Comparison of ENCODE assay signal across 18 cellular contexts in the genomic region with DNA sequence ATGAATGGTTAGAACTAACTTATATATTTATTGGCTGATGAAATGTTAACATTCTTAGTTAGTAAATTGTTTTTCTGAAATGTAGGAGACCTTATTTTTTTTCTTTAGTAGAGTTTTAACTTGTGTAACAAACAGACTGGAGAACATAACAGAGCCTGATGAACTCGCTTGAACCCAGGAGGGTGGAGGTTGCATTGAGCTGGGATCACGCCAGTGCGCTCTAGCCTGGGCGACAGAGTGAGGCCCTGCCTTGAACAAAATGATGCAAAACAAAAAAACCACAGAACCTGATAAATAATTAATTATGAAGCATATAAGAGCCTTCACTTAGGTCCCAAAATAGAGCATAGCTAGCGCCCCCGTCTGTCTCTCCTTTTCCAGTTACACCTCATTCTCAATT. TPM values are rescaled to one million over a fixed set of nuclear protein-coding genes. Genes with fewer than 3 reads are reported as not detected.
A peak's percentile ranks its signal among the peaks of the same experiment; 100 is the strongest.
DNase-seq lines count a peak whose midpoint lies in the region; ATAC-seq, FAIRE-seq and TF ChIP-seq lines count a peak whose summit lies in the region.
"Had no signal": no experiment of that assay in that cellular context is flagged by ENCODE, and none has a peak within 500 bp of the region (broad histone marks: within the 10 kb centered on the region; RNA-seq: fewer than 3 reads in every experiment).

No MANE protein-coding gene starts in this region.

- no peak for DNase-seq in D721Med (ENCODE audit: insufficient read length, low spot score)
- DNase-seq in GM23338 (ENCODE audit: low spot score): no peak
- DNase-seq in fibroblast of villous mesenchyme (ENCODE audit: low read depth): peak; percentile 58
- peak; percentile 44 for DNase-seq in renal cortical epithelial cell (ENCODE audit: low read depth)
- no peak for DNase-seq in mucosa of gallbladder (ENCODE audit: low spot score)
- no peak for DNase-seq in COLO668 (lab: John Stamatoyannopoulos, UW; ENCODE audit: unreplicated experiment)
- DNase-seq: ACHN; BE2C; C1 segment of cervical spinal cord; Caco-2; CD4-positive, CD25-positive, alpha-beta regulatory T cell; CD8-positive, alpha-beta memory T cell; DMS153; DMS79; GDM1 had no signal

- no peaks in the 10 kb centered on the region for H3K27me3 ChIP-seq in GM23338 (ENCODE audit: insufficient read depth)
- H3K27me3 ChIP-seq: BE2C had no signal

- no peak for ATAC-seq in GM23338

- no peaks in the 10 kb centered on the region for H3F3A ChIP-seq in GM23338 (replicated peaks; ENCODE audit: low read depth)

- H2AFZ ChIP-seq in GM23338: no peak overlapping the region

- H4K20me1 ChIP-seq in GM23338 (replicated peaks; ENCODE audit: insufficient read depth): 0 out of 2 replicates have a peak, but pooled peaks cover 4% of the 10 kb centered on the region

- H3K27ac Mint-ChIP-seq in GM23338: no peak overlapping the region
- H3K27ac Mint-ChIP-seq: CD4-positive, CD25-positive, alpha-beta regulatory T cell had no signal

- no peaks in the 10 kb centered on the region; the same call in 2 of the 3 replicates for H3K4me1 Mint-ChIP-seq in GM23338

- H3K4me1 ChIP-seq in GM23338 (ENCODE audit: insufficient read depth): no peaks in the 10 kb centered on the region
- H3K4me1 ChIP-seq: Caco-2 had no signal

- no peak overlapping the region for H3K4me2 ChIP-seq in GM23338

- peak; percentile 1 for TF ChIP-seq CTCF in D721Med (IDR thresholded peaks at IDR 0.05; ENCODE audit: insufficient read depth, missing control alignments)
- peak; percentile 30 to 33 for TF ChIP-seq CTCF in GM23338 (conservative IDR thresholded peaks at IDR 0.05; ENCODE audit: low read depth in 2 of 2)
- TF ChIP-seq CTCF in fibroblast of villous mesenchyme (IDR thresholded peaks at IDR 0.05; ENCODE audit: insufficient read depth, low read depth, low read length): no peak

- no peaks in the 10 kb centered on the region for H3K27me3 Mint-ChIP-seq in GM23338 (ENCODE audit: insufficient read depth, low read depth, poor library complexity)
- H3K27me3 Mint-ChIP-seq: CD4-positive, CD25-positive, alpha-beta regulatory T cell; CD8-positive, alpha-beta memory T cell had no signal

- H3K9me2 ChIP-seq in GM23338 (ENCODE audit: insufficient read depth): no peaks in the 10 kb centered on the region

- H3K4me3 Mint-ChIP-seq in GM23338: no peak overlapping the region
- H3K4me3 Mint-ChIP-seq: CD4-positive, CD25-positive, alpha-beta regulatory T cell; CD8-positive, alpha-beta memory T cell had no signal

- no peak for FAIRE-seq in D721Med (lab: Jason Lieb, UNC)
- FAIRE-seq: A204.1, GM12892 had no signal

- H3K4me3 ChIP-seq in GM23338: no peak overlapping the region
- H3K4me3 ChIP-seq in fibroblast of villous mesenchyme (ENCODE audit: low read depth, low read length): no peak overlapping the region
- H3K4me3 ChIP-seq: HAP-1 had no signal

- no peaks in the 10 kb centered on the region; the same call in none of the 2 replicates for H3K36me3 ChIP-seq in GM23338 (ENCODE audit: insufficient read depth)

- H3K36me3 Mint-ChIP-seq in GM23338 (ENCODE audit: low read depth): peaks cover 3% of the 10 kb centered on the region; the same call in 2 of the 3 replicates

- no peaks in the 10 kb centered on the region for H3K79me2 ChIP-seq in GM23338 (replicated peaks; ENCODE audit: insufficient read depth)

- H3K9me3 Mint-ChIP-seq in GM23338: no peaks in the 10 kb centered on the region
- H3K9me3 Mint-ChIP-seq: CD4-positive, CD25-positive, alpha-beta regulatory T cell; CD8-positive, alpha-beta memory T cell had no signal

- H3K27ac ChIP-seq in GM23338 (ENCODE audit: low read depth): no peak overlapping the region

TF ChIP-seq in GM23338, 12 proteins besides CTCF, POLR2A, EP300 and RAD21 (continues in another document):
- TF ChIP-seq POLR2AphosphoS5 (IDR thresholded peaks at IDR 0.05; ENCODE audit: low read depth) (no peak), JUNB (IDR thresholded peaks at IDR 0.05; ENCODE audit: unreplicated experiment) (no peak), STAT1 (IDR thresholded peaks at IDR 0.05; ENCODE audit: unreplicated experiment) (no peak), ZNF462 (CRISPR knock-in tag; IDR thresholded peaks at IDR 0.05) (no peak)
- TF ChIP-seq, protein P1, sequence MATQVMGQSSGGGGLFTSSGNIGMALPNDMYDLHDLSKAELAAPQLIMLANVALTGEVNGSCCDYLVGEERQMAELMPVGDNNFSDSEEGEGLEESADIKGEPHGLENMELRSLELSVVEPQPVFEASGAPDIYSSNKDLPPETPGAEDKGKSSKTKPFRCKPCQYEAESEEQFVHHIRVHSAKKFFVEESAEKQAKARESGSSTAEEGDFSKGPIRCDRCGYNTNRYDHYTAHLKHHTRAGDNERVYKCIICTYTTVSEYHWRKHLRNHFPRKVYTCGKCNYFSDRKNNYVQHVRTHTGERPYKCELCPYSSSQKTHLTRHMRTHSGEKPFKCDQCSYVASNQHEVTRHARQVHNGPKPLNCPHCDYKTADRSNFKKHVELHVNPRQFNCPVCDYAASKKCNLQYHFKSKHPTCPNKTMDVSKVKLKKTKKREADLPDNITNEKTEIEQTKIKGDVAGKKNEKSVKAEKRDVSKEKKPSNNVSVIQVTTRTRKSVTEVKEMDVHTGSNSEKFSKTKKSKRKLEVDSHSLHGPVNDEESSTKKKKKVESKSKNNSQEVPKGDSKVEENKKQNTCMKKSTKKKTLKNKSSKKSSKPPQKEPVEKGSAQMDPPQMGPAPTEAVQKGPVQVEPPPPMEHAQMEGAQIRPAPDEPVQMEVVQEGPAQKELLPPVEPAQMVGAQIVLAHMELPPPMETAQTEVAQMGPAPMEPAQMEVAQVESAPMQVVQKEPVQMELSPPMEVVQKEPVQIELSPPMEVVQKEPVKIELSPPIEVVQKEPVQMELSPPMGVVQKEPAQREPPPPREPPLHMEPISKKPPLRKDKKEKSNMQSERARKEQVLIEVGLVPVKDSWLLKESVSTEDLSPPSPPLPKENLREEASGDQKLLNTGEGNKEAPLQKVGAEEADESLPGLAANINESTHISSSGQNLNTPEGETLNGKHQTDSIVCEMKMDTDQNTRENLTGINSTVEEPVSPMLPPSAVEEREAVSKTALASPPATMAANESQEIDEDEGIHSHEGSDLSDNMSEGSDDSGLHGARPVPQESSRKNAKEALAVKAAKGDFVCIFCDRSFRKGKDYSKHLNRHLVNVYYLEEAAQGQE (IDR thresholded peaks at IDR 0.05; ENCODE audit: unreplicated experiment): no peak

RNA-seq across cellular contexts. Expression of gene MTR, which starts 55.5 kb away (rescaled TPM):
- 20.0 and 20.4 TPM in 2 replicates for total RNA-seq in GM23338 (2014; rRNA removed; shearing (Covaris generic))
- polyA plus RNA-seq in GM23338 (2016; fragmentation: Nextera tagmentation; extraction: Ambion mirVana): 6.3 and 6.4 TPM in 2 replicates
- total RNA-seq in fibroblast of villous mesenchyme (26.7 and 34.5 TPM in 2 replicates), renal cortical epithelial cell (30.7 and 43.8 TPM in 2 replicates), mucosa of gallbladder (46.4 TPM)

Comparison
In these comparisons a context has a peak if more than half of its experiments do, and no peak if none do; other contexts are left out.
1. DNase-seq: peak in fibroblast of villous mesenchyme (single experiment) and renal cortical epithelial cell (single experiment); none in D721Med (single experiment), GM23338 (single experiment), mucosa of gallbladder (single experiment) and COLO668 (single experiment).